In genomic region chr19:678791-679388, GRCh38 we compare ENCODE assay signal across 9 cellular contexts. TPM values are rescaled to one million over a fixed set of nuclear protein-coding genes. Genes with fewer than 3 reads are reported as not detected.
A peak's percentile ranks its signal among the peaks of the same experiment; 100 is the strongest.
DNase-seq lines count a peak whose midpoint lies in the region; ATAC-seq and TF ChIP-seq lines count a peak whose summit lies in the region.
"Had no signal": no experiment of that assay in that cellular context is flagged by ENCODE, and none has a peak within 500 bp of the region (broad histone marks: within the 10 kb centered on the region; RNA-seq: fewer than 3 reads in every experiment).

No MANE protein-coding gene starts in this region.

- H3K36me3 Mint-ChIP-seq in CD4-positive, CD25-positive, alpha-beta regulatory T cell, result no peaks in the 10 kb centered on the region

- ATAC-seq in CD4-positive, CD25-positive, alpha-beta regulatory T cell (ENCODE audit: low read depth in 2 of 2), result no peak
- ATAC-seq in GM18907 (IDR thresholded peaks at IDR 0.05; ENCODE audit: unreplicated experiment) (no peak), GM21576 (IDR thresholded peaks at IDR 0.05; ENCODE audit: unreplicated experiment) (no peak)

- H3K79me2 ChIP-seq in neural cell (replicated peaks; ENCODE audit: insufficient read depth, low read length), result no peaks in the 10 kb centered on the region

- H3K4me3 ChIP-seq in CD4-positive, CD25-positive, alpha-beta regulatory T cell (ENCODE audit: low read depth, low read length), result no peak overlapping the region
- H3K4me3 ChIP-seq in MG63 (peak overlapping the region; percentile 58), colonic mucosa (no peak overlapping the region), neural cell (ENCODE audit: low read length) (peak overlapping the region; percentile 85)

- H3K4me1 Mint-ChIP-seq in CD4-positive, CD25-positive, alpha-beta regulatory T cell, result peaks cover 0 to 14% (median 0%) of the 10 kb centered on the region in 4 donors

- H3K4me3 Mint-ChIP-seq in CD4-positive, CD25-positive, alpha-beta regulatory T cell, result peak overlapping the region; percentile 70 to 80 (median 74)

- TF ChIP-seq CTCF in colonic mucosa (IDR thresholded peaks at IDR 0.05), result no peak
- TF ChIP-seq CTCF in neural cell (IDR thresholded peaks at IDR 0.05; ENCODE audit: poor library complexity, severe bottlenecking), result no peak

- H3K9me3 ChIP-seq in CD4-positive, CD25-positive, alpha-beta regulatory T cell (ENCODE audit: control insufficient read depth in 2 of 2, low read length in 2 of 2), result no peaks in the 10 kb centered on the region
- H3K9me3 ChIP-seq in MG63 (no peaks in the 10 kb centered on the region), colonic mucosa (no peaks in the 10 kb centered on the region), neural cell (ENCODE audit: low read length) (no peaks in the 10 kb centered on the region)

- no peaks in the 10 kb centered on the region for H4K20me1 ChIP-seq in neural cell (ENCODE audit: insufficient read depth)

- no peaks in the 10 kb centered on the region for H3K9me2 ChIP-seq in neural cell (ENCODE audit: insufficient read depth, low read length)

- peaks cover 7% of the 10 kb centered on the region for H3K27me3 Mint-ChIP-seq in CD4-positive, CD25-positive, alpha-beta regulatory T cell

- TF ChIP-seq EP300 in neural cell (conservative IDR thresholded peaks at IDR 0.05; ENCODE audit: poor library complexity, severe bottlenecking), result no peak

- peak overlapping the region in 1 of 3 donors; percentile 52 for H3K27ac Mint-ChIP-seq in CD4-positive, CD25-positive, alpha-beta regulatory T cell

- no peaks in the 10 kb centered on the region for H3K27me3 ChIP-seq in CD4-positive, CD25-positive, alpha-beta regulatory T cell (ENCODE audit: control insufficient read depth, insufficient read depth, low read length)
- no peaks in the 10 kb centered on the region for H3K27me3 ChIP-seq in MG63
- H3K27me3 ChIP-seq in colonic mucosa, result peaks cover 19% of the 10 kb centered on the region
- peaks cover 3% of the 10 kb centered on the region for H3K27me3 ChIP-seq in neural cell (ENCODE audit: insufficient read depth, low read depth, low read length)

- H3K9me3 Mint-ChIP-seq in CD4-positive, CD25-positive, alpha-beta regulatory T cell, result no peaks in the 10 kb centered on the region

- intact Hi-C loops in colonic mucosa (cut with DNase I), result no loop called here

- H3K9ac ChIP-seq in colonic mucosa (ENCODE audit: low read depth in 2 of 2, low read length in 2 of 2) (peak overlapping the region; percentile 51 to 74), neural cell (ENCODE audit: low read length) (peak overlapping the region; percentile 88)

- H3K4me2 ChIP-seq in neural cell (ENCODE audit: low read length), result peak overlapping the region; percentile 62

- no peaks in the 10 kb centered on the region for H3K36me3 ChIP-seq in CD4-positive, CD25-positive, alpha-beta regulatory T cell (ENCODE audit: control insufficient read depth, insufficient read depth, low read length)
- no peaks in the 10 kb centered on the region; the same call in 1 of the 2 replicates for H3K36me3 ChIP-seq in MG63
- no peaks in the 10 kb centered on the region for H3K36me3 ChIP-seq in colonic mucosa
- no peaks in the 10 kb centered on the region for H3K36me3 ChIP-seq in neural cell (ENCODE audit: insufficient read depth, low read length)

- no peaks in the 10 kb centered on the region for H3F3A ChIP-seq in neural cell (ENCODE audit: insufficient read depth, low read length, poor library complexity, severe bottlenecking)

- no peak for TF ChIP-seq RAD21 in neural cell (conservative IDR thresholded peaks at IDR 0.05)

- H3K27ac ChIP-seq in CD4-positive, CD25-positive, alpha-beta regulatory T cell (ENCODE audit: insufficient read depth, low read length, poor library complexity, severe bottlenecking), result no peak overlapping the region
- H3K27ac ChIP-seq in colonic mucosa (peak overlapping the region; percentile 81), neural cell (ENCODE audit: low read length) (peak overlapping the region; percentile 62)

- no peak overlapping the region for H2AFZ ChIP-seq in neural cell (ENCODE audit: low read depth, low read length)

- no peak for DNase-seq in CD4-positive, CD25-positive, alpha-beta regulatory T cell
- DNase-seq in MG63 (no peak), colonic mucosa (no peak), inferior parietal cortex (ENCODE audit: extremely low spot score) (no peak)
- DNase-seq in stimulated activated CD4-positive, alpha-beta T cell treated with anti-CD3 and anti-CD28 coated beads, Interleukin-4, amount 100 ng/mL, for 4 hours, result no peak

- H3K4me1 ChIP-seq in CD4-positive, CD25-positive, alpha-beta regulatory T cell (ENCODE audit: control insufficient read depth, insufficient read depth, low read length, poor library complexity, severe bottlenecking), result peaks cover 14% of the 10 kb centered on the region
- no peaks in the 10 kb centered on the region for H3K4me1 ChIP-seq in colonic mucosa

TF ChIP-seq in neural cell, 6 proteins besides CTCF, POLR2A, EP300 and RAD21:
- no peak for TF ChIP-seq POLR2AphosphoS5 (IDR thresholded peaks at IDR 0.05)
- TF ChIP-seq SMC3 (conservative IDR thresholded peaks at IDR 0.05; ENCODE audit: poor library complexity), result no peak
- TF ChIP-seq TAF1 (IDR thresholded peaks at IDR 0.05; ENCODE audit: low read depth), result no peak
- no peak for TF ChIP-seq REST (IDR thresholded peaks at IDR 0.05; ENCODE audit: borderline replicate concordance)
- TF ChIP-seq MXI1 (conservative IDR thresholded peaks at IDR 0.05; ENCODE audit: poor library complexity, severe bottlenecking), result no peak
- TF ChIP-seq EZH2 (IDR thresholded peaks at IDR 0.05; ENCODE audit: borderline replicate concordance, insufficient read depth, low read length, poor library complexity, severe bottlenecking), result no peak

RNA-seq across cellular contexts. Expression of gene FSTL3, which starts 2.7 kb away (rescaled TPM):
- 0.64 TPM for total RNA-seq in CD4-positive, CD25-positive, alpha-beta regulatory T cell
- 1 to 10 TPM in 1 of 4 donors, under 1 TPM in 3; 0.55 to 2.1 (median 0.71) TPM for polyA plus RNA-seq in CD4-positive, CD25-positive, alpha-beta regulatory T cell
- total RNA-seq in MG63 (2014; rRNA removed; shearing (Covaris generic); ENCODE audit: low replicate concordance), result 16.0 and 25.0 TPM in 2 replicates
- total RNA-seq in colonic mucosa, result 10 to 100 TPM in 1 of 2 donors, 1 to 10 TPM in 1; 4.5 to 10.1 TPM
- 3.1 and 6.6 TPM in 2 replicates for polyA plus RNA-seq in neural cell
- 5.0 and 6.6 TPM in 2 replicates for polyA minus RNA-seq in neural cell

RNA-seq across cellular contexts. Expression of gene RNF126, which starts 15.9 kb away (rescaled TPM):
- 124 TPM for total RNA-seq in CD4-positive, CD25-positive, alpha-beta regulatory T cell
- 10 to 100 TPM; 57.2 to 80.8 (median 76.9) TPM for polyA plus RNA-seq in CD4-positive, CD25-positive, alpha-beta regulatory T cell
- total RNA-seq in MG63 (2014; rRNA removed; shearing (Covaris generic); ENCODE audit: low replicate concordance), result 22.0 and 23.5 TPM in 2 replicates
- total RNA-seq in colonic mucosa, result 10 to 100 TPM; 54.6 to 74.7 TPM
- polyA plus RNA-seq in neural cell, result 33.7 and 44.8 TPM in 2 replicates
- 29.2 and 31.7 TPM in 2 replicates for polyA minus RNA-seq in neural cell

RNA-seq across cellular contexts. Expression of gene PRSS57, which starts 16.4 kb away (rescaled TPM):
- 3.3 TPM for total RNA-seq in CD4-positive, CD25-positive, alpha-beta regulatory T cell
- polyA plus RNA-seq in CD4-positive, CD25-positive, alpha-beta regulatory T cell, result not detected
- not detected in 2 replicates for total RNA-seq in MG63 (2014; rRNA removed; shearing (Covaris generic); ENCODE audit: low replicate concordance)
- total RNA-seq in colonic mucosa, result not detected
- polyA plus RNA-seq in neural cell, result not detected in 2 replicates
- polyA minus RNA-seq in neural cell, result not detected in 2 replicates
- total RNA-seq: HT-29 had no signal

RNA-seq across cellular contexts. Expression of gene PALM, which starts 29.8 kb away (rescaled TPM):
- not detected for total RNA-seq in CD4-positive, CD25-positive, alpha-beta regulatory T cell
- not detected for polyA plus RNA-seq in CD4-positive, CD25-positive, alpha-beta regulatory T cell
- 9.3 and 10.5 TPM in 2 replicates for total RNA-seq in MG63 (2014; rRNA removed; shearing (Covaris generic); ENCODE audit: low replicate concordance)
- 10 to 100 TPM in 1 of 2 donors, 1 to 10 TPM in 1; 3.9 to 13.5 TPM for total RNA-seq in colonic mucosa
- 74.8 and 87.3 TPM in 2 replicates for polyA plus RNA-seq in neural cell
- 141 and 155 TPM in 2 replicates for polyA minus RNA-seq in neural cell
- total RNA-seq: HT-29 had no signal

RNA-seq across cellular contexts. Expression of gene FGF22, which starts 39.2 kb away (rescaled TPM):
- 0.81 TPM for total RNA-seq in CD4-positive, CD25-positive, alpha-beta regulatory T cell
- under 1 TPM in 1 of 4 donors, not detected in 3; 0.17 TPM for polyA plus RNA-seq in CD4-positive, CD25-positive, alpha-beta regulatory T cell
- not detected in 2 replicates for total RNA-seq in MG63 (2014; rRNA removed; shearing (Covaris generic); ENCODE audit: low replicate concordance)
- total RNA-seq in colonic mucosa, result not detected
- 0.48 TPM in 1 of 2 replicates, not detected in the other for polyA plus RNA-seq in neural cell
- not detected in 2 replicates for polyA minus RNA-seq in neural cell

Comparison
In these comparisons a context has a peak if more than half of its experiments do, and no peak if none do; other contexts are left out.
1. H3K4me3 ChIP-seq: peak in MG63 (single experiment) and neural cell (single experiment); none in CD4-positive, CD25-positive, alpha-beta regulatory T cell (single experiment) and colonic mucosa (single experiment).